Comparison of ENCODE assay signal across 1 cellular context in genomic region chr10:102743588-102744373, GRCh38.
TF ChIP-seq lines count a peak whose summit lies in the region.

Gene WBP1L (plus strand): TSS chr10:102743948. CDS start chr10:102744054, 106 bp downstream.

TF ChIP-seq in GM12878, 131 proteins besides CTCF, POLR2A, EP300 and RAD21 (continued from another document and continues in another):
- TF ChIP-seq, protein P1, sequence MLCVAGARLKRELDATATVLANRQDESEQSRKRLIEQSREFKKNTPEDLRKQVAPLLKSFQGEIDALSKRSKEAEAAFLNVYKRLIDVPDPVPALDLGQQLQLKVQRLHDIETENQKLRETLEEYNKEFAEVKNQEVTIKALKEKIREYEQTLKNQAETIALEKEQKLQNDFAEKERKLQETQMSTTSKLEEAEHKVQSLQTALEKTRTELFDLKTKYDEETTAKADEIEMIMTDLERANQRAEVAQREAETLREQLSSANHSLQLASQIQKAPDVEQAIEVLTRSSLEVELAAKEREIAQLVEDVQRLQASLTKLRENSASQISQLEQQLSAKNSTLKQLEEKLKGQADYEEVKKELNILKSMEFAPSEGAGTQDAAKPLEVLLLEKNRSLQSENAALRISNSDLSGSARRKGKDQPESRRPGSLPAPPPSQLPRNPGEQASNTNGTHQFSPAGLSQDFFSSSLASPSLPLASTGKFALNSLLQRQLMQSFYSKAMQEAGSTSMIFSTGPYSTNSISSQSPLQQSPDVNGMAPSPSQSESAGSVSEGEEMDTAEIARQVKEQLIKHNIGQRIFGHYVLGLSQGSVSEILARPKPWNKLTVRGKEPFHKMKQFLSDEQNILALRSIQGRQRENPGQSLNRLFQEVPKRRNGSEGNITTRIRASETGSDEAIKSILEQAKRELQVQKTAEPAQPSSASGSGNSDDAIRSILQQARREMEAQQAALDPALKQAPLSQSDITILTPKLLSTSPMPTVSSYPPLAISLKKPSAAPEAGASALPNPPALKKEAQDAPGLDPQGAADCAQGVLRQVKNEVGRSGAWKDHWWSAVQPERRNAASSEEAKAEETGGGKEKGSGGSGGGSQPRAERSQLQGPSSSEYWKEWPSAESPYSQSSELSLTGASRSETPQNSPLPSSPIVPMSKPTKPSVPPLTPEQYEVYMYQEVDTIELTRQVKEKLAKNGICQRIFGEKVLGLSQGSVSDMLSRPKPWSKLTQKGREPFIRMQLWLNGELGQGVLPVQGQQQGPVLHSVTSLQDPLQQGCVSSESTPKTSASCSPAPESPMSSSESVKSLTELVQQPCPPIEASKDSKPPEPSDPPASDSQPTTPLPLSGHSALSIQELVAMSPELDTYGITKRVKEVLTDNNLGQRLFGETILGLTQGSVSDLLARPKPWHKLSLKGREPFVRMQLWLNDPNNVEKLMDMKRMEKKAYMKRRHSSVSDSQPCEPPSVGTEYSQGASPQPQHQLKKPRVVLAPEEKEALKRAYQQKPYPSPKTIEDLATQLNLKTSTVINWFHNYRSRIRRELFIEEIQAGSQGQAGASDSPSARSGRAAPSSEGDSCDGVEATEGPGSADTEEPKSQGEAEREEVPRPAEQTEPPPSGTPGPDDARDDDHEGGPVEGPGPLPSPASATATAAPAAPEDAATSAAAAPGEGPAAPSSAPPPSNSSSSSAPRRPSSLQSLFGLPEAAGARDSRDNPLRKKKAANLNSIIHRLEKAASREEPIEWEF (IDR thresholded peaks at IDR 0.05; ENCODE audit: insufficient replicate concordance, low read depth, low read length) = no peak
- TF ChIP-seq POLR2AphosphoS2 (IDR thresholded peaks at IDR 0.05; ENCODE audit: low read depth, low read length) (peak; percentile 88), CBFB (IDR thresholded peaks at IDR 0.05; ENCODE audit: low read depth) (peak; percentile 70; the same call in 1 of the 2 replicates), HCFC1 (IDR thresholded peaks at IDR 0.05; ENCODE audit: low read length) (peak; percentile 80), HSF1 (IDR thresholded peaks at IDR 0.05; ENCODE audit: low read depth, low read length) (no peak), KAT2A (conservative IDR thresholded peaks at IDR 0.05; ENCODE audit: control insufficient read depth, low read depth, low read length) (no peak), CEBPZ (IDR thresholded peaks at IDR 0.05; ENCODE audit: low read depth, low read length) (peak; percentile 88), ATF7 (IDR thresholded peaks at IDR 0.05; ENCODE audit: low read depth) (0 out of 2 replicates have a peak, but pooled peaks have one; percentile 37), SIN3A (IDR thresholded peaks at IDR 0.05; ENCODE audit: low read depth, low read length) (no peak; the same call in 1 of the 2 replicates), TARDBP (IDR thresholded peaks at IDR 0.05; ENCODE audit: borderline replicate concordance) (no peak), PML (IDR thresholded peaks at IDR 0.05; ENCODE audit: low read length) (no peak; the same call in 1 of the 2 replicates), SIX5 (IDR thresholded peaks at IDR 0.05; ENCODE audit: low read depth, low read length, severe bottlenecking) (peak; percentile 75), ASH2L (IDR thresholded peaks at IDR 0.05; ENCODE audit: borderline replicate concordance, low read depth) (no peak), NR2C1 (IDR thresholded peaks at IDR 0.05) (peak; percentile 48; the same call in 1 of the 2 replicates), STAT3 (IDR thresholded peaks at IDR 0.05; ENCODE audit: low read depth, low read length) (no peak), NFIC (IDR thresholded peaks at IDR 0.05; ENCODE audit: low read depth, low read length) (no peak; the same call in 1 of the 2 replicates), ZNF592 (IDR thresholded peaks at IDR 0.05) (peak; percentile 100), MXI1 (IDR thresholded peaks at IDR 0.05; ENCODE audit: low read depth, low read length) (peak; percentile 100), SP1 (IDR thresholded peaks at IDR 0.05; ENCODE audit: low read depth, low read length) (peak; percentile 94), POLR2AphosphoS5 (IDR thresholded peaks at IDR 0.05; ENCODE audit: low read length) (peak; percentile 67), RELA (IDR thresholded peaks at IDR 0.05; ENCODE audit: borderline replicate concordance, partially characterized antibody) (peak; percentile 65), ZNF274 (IDR thresholded peaks at IDR 0.05; ENCODE audit: insufficient read depth, insufficient read length) (no peak), ZNF217 (IDR thresholded peaks at IDR 0.05) (no peak), TCF7 (IDR thresholded peaks at IDR 0.05; ENCODE audit: borderline replicate concordance) (no peak), HDGF (IDR thresholded peaks at IDR 0.05) (peak; percentile 89; the same call in 1 of the 2 replicates), SREBF1 (IDR thresholded peaks at IDR 0.05; ENCODE audit: low read length) (no peak), STAT1 (conservative IDR thresholded peaks at IDR 0.05) (no peak), ZNF687 (IDR thresholded peaks at IDR 0.05) (no peak), ZNF24 (IDR thresholded peaks at IDR 0.05) (no peak), SMC3 (IDR thresholded peaks at IDR 0.05; ENCODE audit: borderline replicate concordance, low read length) (no peak), KLF5 (IDR thresholded peaks at IDR 0.05; ENCODE audit: partially characterized antibody) (no peak), MTA2 (IDR thresholded peaks at IDR 0.05; ENCODE audit: low read depth) (peak; percentile 45; the same call in 1 of the 2 replicates), GATAD2B (conservative IDR thresholded peaks at IDR 0.05; ENCODE audit: low read depth) (peak; percentile 38; the same call in 1 of the 2 replicates), TCF3 (IDR thresholded peaks at IDR 0.05; ENCODE audit: borderline replicate concordance, insufficient read depth, low read depth, low read length) (no peak), IKZF1 (conservative IDR thresholded peaks at IDR 0.05) (peak; percentile 79)
- TF ChIP-seq, protein P2, sequence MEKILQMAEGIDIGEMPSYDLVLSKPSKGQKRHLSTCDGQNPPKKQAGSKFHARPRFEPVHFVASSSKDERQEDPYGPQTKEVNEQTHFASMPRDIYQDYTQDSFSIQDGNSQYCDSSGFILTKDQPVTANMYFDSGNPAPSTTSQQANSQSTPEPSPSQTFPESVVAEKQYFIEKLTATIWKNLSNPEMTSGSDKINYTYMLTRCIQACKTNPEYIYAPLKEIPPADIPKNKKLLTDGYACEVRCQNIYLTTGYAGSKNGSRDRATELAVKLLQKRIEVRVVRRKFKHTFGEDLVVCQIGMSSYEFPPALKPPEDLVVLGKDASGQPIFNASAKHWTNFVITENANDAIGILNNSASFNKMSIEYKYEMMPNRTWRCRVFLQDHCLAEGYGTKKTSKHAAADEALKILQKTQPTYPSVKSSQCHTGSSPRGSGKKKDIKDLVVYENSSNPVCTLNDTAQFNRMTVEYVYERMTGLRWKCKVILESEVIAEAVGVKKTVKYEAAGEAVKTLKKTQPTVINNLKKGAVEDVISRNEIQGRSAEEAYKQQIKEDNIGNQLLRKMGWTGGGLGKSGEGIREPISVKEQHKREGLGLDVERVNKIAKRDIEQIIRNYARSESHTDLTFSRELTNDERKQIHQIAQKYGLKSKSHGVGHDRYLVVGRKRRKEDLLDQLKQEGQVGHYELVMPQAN (conservative IDR thresholded peaks at IDR 0.05) = peak; percentile 64
- TF ChIP-seq, protein P3, sequence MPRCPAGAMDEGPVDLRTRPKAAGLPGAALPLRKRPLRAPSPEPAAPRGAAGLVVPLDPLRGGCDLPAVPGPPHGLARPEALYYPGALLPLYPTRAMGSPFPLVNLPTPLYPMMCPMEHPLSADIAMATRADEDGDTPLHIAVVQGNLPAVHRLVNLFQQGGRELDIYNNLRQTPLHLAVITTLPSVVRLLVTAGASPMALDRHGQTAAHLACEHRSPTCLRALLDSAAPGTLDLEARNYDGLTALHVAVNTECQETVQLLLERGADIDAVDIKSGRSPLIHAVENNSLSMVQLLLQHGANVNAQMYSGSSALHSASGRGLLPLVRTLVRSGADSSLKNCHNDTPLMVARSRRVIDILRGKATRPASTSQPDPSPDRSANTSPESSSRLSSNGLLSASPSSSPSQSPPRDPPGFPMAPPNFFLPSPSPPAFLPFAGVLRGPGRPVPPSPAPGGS (IDR thresholded peaks at IDR 0.05; ENCODE audit: borderline replicate concordance, insufficient read depth, low read depth, low read length, poor library complexity, severe bottlenecking) = peak; percentile 13
- TF ChIP-seq, protein P4, sequence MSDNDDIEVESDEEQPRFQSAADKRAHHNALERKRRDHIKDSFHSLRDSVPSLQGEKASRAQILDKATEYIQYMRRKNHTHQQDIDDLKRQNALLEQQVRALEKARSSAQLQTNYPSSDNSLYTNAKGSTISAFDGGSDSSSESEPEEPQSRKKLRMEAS (IDR thresholded peaks at IDR 0.05; ENCODE audit: low read depth, low read length) = peak; percentile 35; the same call in 1 of the 2 replicates
